Comparison of ENCODE assay signal across 8 cellular contexts in the genomic region with DNA sequence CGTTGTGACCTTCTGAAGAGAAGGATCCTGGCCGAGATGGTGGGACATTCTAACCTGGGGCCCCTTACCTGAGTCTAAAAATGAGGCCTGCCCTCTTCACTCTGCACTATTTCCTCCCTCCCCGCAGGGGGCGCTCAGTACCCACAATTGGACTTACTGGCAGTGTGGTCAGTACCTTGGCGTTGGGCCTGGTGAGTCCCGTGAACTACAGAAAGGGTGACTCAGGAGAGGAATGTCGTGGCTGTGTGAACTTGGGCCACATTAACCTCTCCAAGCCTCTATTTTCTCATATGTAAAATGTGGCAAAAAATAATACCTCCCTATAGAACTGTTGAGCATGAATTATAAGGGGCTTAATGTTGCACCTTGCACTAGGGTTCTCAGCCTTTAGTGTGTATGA. TPM values are rescaled to one million over a fixed set of nuclear protein-coding genes. Genes with fewer than 3 reads are reported as not detected.
A peak's percentile ranks its signal among the peaks of the same experiment; 100 is the strongest.
DNase-seq lines count a peak whose midpoint lies in the region; ATAC-seq and TF ChIP-seq lines count a peak whose summit lies in the region.

No MANE protein-coding gene starts in this region.

- H2AK5ac ChIP-seq in IMR-90 (ENCODE audit: low read depth, low read length): no peak overlapping the region; the same call in 1 of the 2 replicates

- POLR2A ChIA-PET in IMR-90 (lab: Charles Lee; ENCODE audit: unreplicated experiment): interaction anchor here (0.6 kb wide), 1 partner anchor 27 kb away, joined by 4 read pairs; no protein-coding TSS in a partner anchor

- peak; percentile 55 for ATAC-seq in IMR-90 (ENCODE audit: low read depth)
- ATAC-seq in activated T-helper 17 cell treated with anti-CD3 and anti-CD28 coated beads, Interleukin-2, amount 50 U/mL, for 72 hours (replicated peaks): peak; percentile 59

- peak overlapping the region; percentile 15; the same call in 1 of the 2 replicates for H4K91ac ChIP-seq in IMR-90 (ENCODE audit: insufficient read depth, low read depth, low read length)

- H3K36me3 Mint-ChIP-seq in activated T-helper 17 cell treated with anti-CD3 and anti-CD28 coated beads, Interleukin-2, amount 50 U/mL, for 72 hours (ENCODE audit: low read depth): peaks cover 50% of the 10 kb centered on the region
- H3K36me3 Mint-ChIP-seq in nephron progenitor cell (ENCODE audit: low read depth): peaks cover 30% of the 10 kb centered on the region

- peak; percentile 92 for DNase-seq in G401 (ENCODE audit: low spot score)
- peak; percentile 98 for DNase-seq in IMR-90
- peak; percentile 93 for DNase-seq in RPMI7951 (ENCODE audit: low read depth)
- DNase-seq in fibroblast of pulmonary artery (ENCODE audit: low read depth): peak; percentile 98
- DNase-seq in nephron progenitor cell: peak; percentile 83
- DNase-seq in stimulated activated naive CD4-positive, alpha-beta T cell treated with Interleukin-2 at 50 U/mL for 16 hours (lab: John Stamatoyannopoulos, UW): peak; percentile 65
- DNase-seq in NCI-H187 treated with DMSO at 0.1 percent for 48 hours (lab: John Stamatoyannopoulos, UW): no peak

- H2BK15ac ChIP-seq in IMR-90 (ENCODE audit: low read depth, low read length): no peak overlapping the region

- TF ChIP-seq CTCF in IMR-90 (conservative IDR thresholded peaks at IDR 0.05; ENCODE audit: low read depth, low read length) (peak; percentile 97), fibroblast of pulmonary artery (IDR thresholded peaks at IDR 0.05; ENCODE audit: low read length, missing control alignments) (peak; percentile 90), nephron progenitor cell (IDR thresholded peaks at IDR 0.05) (peak; percentile 86)

- no peak overlapping the region for H4K5ac ChIP-seq in IMR-90 (ENCODE audit: low read depth, low read length)

- peaks cover 4% of the 10 kb centered on the region for H3K4me1 ChIP-seq in IMR-90 (ENCODE audit: control insufficient read depth, insufficient read depth, low read length)

- H3K27me3 Mint-ChIP-seq in activated T-helper 17 cell treated with anti-CD3 and anti-CD28 coated beads, Interleukin-2, amount 50 U/mL, for 72 hours: no peaks in the 10 kb centered on the region
- peaks cover 16% of the 10 kb centered on the region for H3K27me3 Mint-ChIP-seq in nephron progenitor cell (ENCODE audit: low read depth, poor library complexity)

- H3K23ac ChIP-seq in IMR-90 (ENCODE audit: low read depth, low read length): no peak overlapping the region

- H3K4me1 Mint-ChIP-seq in activated T-helper 17 cell treated with anti-CD3 and anti-CD28 coated beads, Interleukin-2, amount 50 U/mL, for 72 hours: peaks cover 19% of the 10 kb centered on the region
- peaks cover 26% of the 10 kb centered on the region for H3K4me1 Mint-ChIP-seq in nephron progenitor cell

- peak overlapping the region; percentile 36; the same call in 1 of the 2 replicates for H2BK120ac ChIP-seq in IMR-90 (ENCODE audit: low read depth, low read length)

- no peak overlapping the region; the same call in 1 of the 2 replicates for H3K27ac ChIP-seq in IMR-90 (ENCODE audit: insufficient read depth, low read length)

- in situ Hi-C loops in G401 (cut with HindIII; ENCODE audit: low sequenced_read_pairs): no loop called here
- in situ Hi-C loops in IMR-90 (cut with MboI; ENCODE audit: low sequenced_read_pairs): loop anchor here (10.0 kb wide), 1 partner anchor 212 kb away; no protein-coding TSS in a partner anchor

- no peak overlapping the region for H3K9ac ChIP-seq in IMR-90 (ENCODE audit: low read depth, low read length)

- peak overlapping the region; percentile 11 for H2BK5ac ChIP-seq in IMR-90 (ENCODE audit: low read depth, low read length, poor library complexity, severe bottlenecking)

- no peak overlapping the region for H3K4me3 Mint-ChIP-seq in activated T-helper 17 cell treated with anti-CD3 and anti-CD28 coated beads, Interleukin-2, amount 50 U/mL, for 72 hours
- no peak overlapping the region for H3K4me3 Mint-ChIP-seq in nephron progenitor cell

- peak overlapping the region; percentile 67 for H3K27ac Mint-ChIP-seq in activated T-helper 17 cell treated with anti-CD3 and anti-CD28 coated beads, Interleukin-2, amount 50 U/mL, for 72 hours
- peak overlapping the region; percentile 66 for H3K27ac Mint-ChIP-seq in nephron progenitor cell

- H2AFZ ChIP-seq in IMR-90 (replicated peaks; ENCODE audit: low read length, poor library complexity): peak overlapping the region; percentile 2

- intact Hi-C loops in IMR-90 (cut with micrococcal nuclease): loop anchor here (1.0 to 5.0 kb wide), 5 partner anchors 60 to 360 kb away; a partner anchor contains a TSS

- H2BK20ac ChIP-seq in IMR-90 (ENCODE audit: low read depth, low read length): no peak overlapping the region

- no TSS peak for BruUV-seq in IMR-90 (replicated peaks; lab: Mats Ljungman, UMichigan)

- H4K20me1 ChIP-seq in IMR-90 (ENCODE audit: insufficient read depth, low read length): peaks cover 8% of the 10 kb centered on the region; the same call in 1 of the 2 replicates

- H3K36me3 ChIP-seq in IMR-90 (ENCODE audit: control insufficient read depth, insufficient read depth, low read length): peaks cover 18% of the 10 kb centered on the region

- H3K9me3 Mint-ChIP-seq in activated T-helper 17 cell treated with anti-CD3 and anti-CD28 coated beads, Interleukin-2, amount 50 U/mL, for 72 hours: no peaks in the 10 kb centered on the region
- H3K9me3 Mint-ChIP-seq in nephron progenitor cell: no peaks in the 10 kb centered on the region

- CTCF ChIA-PET in IMR-90 (lab: Yijun Ruan, JAX): interaction anchor here (0.6 to 1.0 kb wide), 3 partner anchors 19 to 212 kb away, joined by 3 read pairs; no protein-coding TSS in a partner anchor

- no peak overlapping the region for H3K4me2 ChIP-seq in IMR-90 (ENCODE audit: low read depth, low read length)

- H3K56ac ChIP-seq in IMR-90 (ENCODE audit: extremely low read depth, insufficient read depth, low read length): no peak overlapping the region

- peak; percentile 94 for TF ChIP-seq RAD21 in IMR-90 (IDR thresholded peaks at IDR 0.05; ENCODE audit: low read length)

- no peak; the same call in 1 of the 2 replicates for TF ChIP-seq POLR2A in IMR-90 (IDR thresholded peaks at IDR 0.05; ENCODE audit: low read depth, low read length)

- H3K9me3 ChIP-seq in IMR-90 (ENCODE audit: control insufficient read depth, insufficient read depth, low read length): no peaks in the 10 kb centered on the region

- peaks cover 11 to 32% of the 10 kb centered on the region in 2 experiments; a peak in 3 of 4 replicates for H3K79me1 ChIP-seq in IMR-90 (ENCODE audit: low read depth in 1 of 2, low read length in 2 of 2)

- dilution Hi-C loops in IMR-90 (cut with HindIII; ENCODE audit: low sequenced_read_pairs, unreplicated experiment): no loop called here

- no peak overlapping the region for H3K4me3 ChIP-seq in IMR-90 (ENCODE audit: insufficient read depth, low read depth, low read length)
- H3K4me3 ChIP-seq in fibroblast of pulmonary artery (replicated peaks; ENCODE audit: low read depth, low read length): no peak overlapping the region

- H4K8ac ChIP-seq in IMR-90 (ENCODE audit: low read depth in 2 of 2, low read length in 2 of 2): peak overlapping the region in 1 of 2 experiments; percentile 51; a peak in 1 of 4 replicates

- H3K14ac ChIP-seq in IMR-90 (replicated peaks; ENCODE audit: low read depth, low read length): no peak overlapping the region

- H3K27me3 ChIP-seq in IMR-90 (ENCODE audit: control insufficient read depth, insufficient read depth, low read length): no peaks in the 10 kb centered on the region

- peaks cover 7% of the 10 kb centered on the region; the same call in 1 of the 2 replicates for H3K9me1 ChIP-seq in IMR-90 (ENCODE audit: insufficient read depth, low read length)

- peak overlapping the region; percentile 53; the same call in 1 of the 2 replicates for H3K4ac ChIP-seq in IMR-90 (ENCODE audit: low read depth, low read length)

- no CpG with 5 or more reads among the region's 7 CpGs for WGBS in IMR-90 (ENCODE audit: extremely low coverage in 2 of 2, insufficient read length in 1 of 2), 2 experiments

- H3K18ac ChIP-seq in IMR-90 (ENCODE audit: low read depth, low read length): no peak overlapping the region

- no peak overlapping the region for H2AK9ac ChIP-seq in IMR-90 (replicated peaks; ENCODE audit: low read depth, low read length, poor library complexity)

RNA-seq across cellular contexts. Expression of a gene that starts 3.9 kb away (rescaled TPM):
- total RNA-seq in G401 (2014; rRNA removed; shearing (Covaris generic)): 31.9 and 34.5 TPM in 2 replicates
- total RNA-seq in IMR-90 (2012; rRNA removed): 10.0 and 10.8 TPM in 2 replicates
- polyA plus RNA-seq in IMR-90 (2012; rRNA removed): 16.6 and 19.2 TPM in 2 replicates
- 10.9 and 13.4 TPM in 2 replicates for polyA plus RNA-seq in IMR-90 (2012; cell fraction: cytosol; rRNA removed)
- 63.9 and 67.4 TPM in 2 replicates for polyA plus RNA-seq in IMR-90 (2012; cell fraction: nucleus; rRNA removed; ENCODE audit: low replicate concordance)
- total RNA-seq in RPMI7951 (2014; rRNA removed; shearing (Covaris generic)): 10.0 and 11.1 TPM in 2 replicates
- 10 to 100 TPM; 21.3 to 29.5 TPM for total RNA-seq in activated T-helper 17 cell treated with anti-CD3 and anti-CD28 coated beads, Interleukin-2, amount 50 U/mL, for 72 hours

RNA-seq across cellular contexts. Expression of a gene that starts 13.8 kb away (rescaled TPM):
- not detected in 2 replicates for total RNA-seq in G401 (2014; rRNA removed; shearing (Covaris generic))
- not detected in 2 replicates for total RNA-seq in IMR-90 (2012; rRNA removed)
- polyA plus RNA-seq in IMR-90 (2012; rRNA removed): 0.03 TPM in 1 of 2 replicates, not detected in the other
- polyA plus RNA-seq in IMR-90 (2012; cell fraction: cytosol; rRNA removed): 0.06 TPM in 1 of 2 replicates, not detected in the other
- polyA plus RNA-seq in IMR-90 (2012; cell fraction: nucleus; rRNA removed; ENCODE audit: low replicate concordance): not detected in 2 replicates
- total RNA-seq in RPMI7951 (2014; rRNA removed; shearing (Covaris generic)): not detected in 2 replicates
- total RNA-seq in activated T-helper 17 cell treated with anti-CD3 and anti-CD28 coated beads, Interleukin-2, amount 50 U/mL, for 72 hours: not detected

RNA-seq across cellular contexts. Expression of a gene that starts 25.7 kb away (rescaled TPM):
- 0.58 and 1.7 TPM in 2 replicates for total RNA-seq in G401 (2014; rRNA removed; shearing (Covaris generic))
- under 0.01 and 0.18 TPM in 2 replicates for total RNA-seq in IMR-90 (2012; rRNA removed)
- 0.17 and 0.30 TPM in 2 replicates for polyA plus RNA-seq in IMR-90 (2012; rRNA removed)
- polyA plus RNA-seq in IMR-90 (2012; cell fraction: cytosol; rRNA removed): 0.07 and 0.42 TPM in 2 replicates
- polyA plus RNA-seq in IMR-90 (2012; cell fraction: nucleus; rRNA removed; ENCODE audit: low replicate concordance): 0.82 and 2.1 TPM in 2 replicates
- 0.29 TPM in 1 of 2 replicates, not detected in the other for total RNA-seq in RPMI7951 (2014; rRNA removed; shearing (Covaris generic))
- 1 to 10 TPM; 2.1 to 3.2 TPM for total RNA-seq in activated T-helper 17 cell treated with anti-CD3 and anti-CD28 coated beads, Interleukin-2, amount 50 U/mL, for 72 hours

RNA-seq across cellular contexts. Expression of a gene that starts 50.0 kb away (rescaled TPM):
- total RNA-seq in G401 (2014; rRNA removed; shearing (Covaris generic)): 2.3 and 2.8 TPM in 2 replicates
- not detected in 2 replicates for total RNA-seq in IMR-90 (2012; rRNA removed)
- polyA plus RNA-seq in IMR-90 (2012; rRNA removed): 0.09 TPM in 1 of 2 replicates, not detected in the other
- 0.07 TPM in 1 of 2 replicates, not detected in the other for polyA plus RNA-seq in IMR-90 (2012; cell fraction: cytosol; rRNA removed)
- 0.07 TPM in 1 of 2 replicates, not detected in the other for polyA plus RNA-seq in IMR-90 (2012; cell fraction: nucleus; rRNA removed; ENCODE audit: low replicate concordance)
- not detected in 2 replicates for total RNA-seq in RPMI7951 (2014; rRNA removed; shearing (Covaris generic))
- total RNA-seq in activated T-helper 17 cell treated with anti-CD3 and anti-CD28 coated beads, Interleukin-2, amount 50 U/mL, for 72 hours: not detected

RNA-seq across cellular contexts. Expression of a gene that starts 56.5 kb away (rescaled TPM):
- total RNA-seq in G401 (2014; rRNA removed; shearing (Covaris generic)): 58.8 and 69.4 TPM in 2 replicates
- 15.0 and 18.5 TPM in 2 replicates for total RNA-seq in IMR-90 (2012; rRNA removed)
- 26.8 and 27.2 TPM in 2 replicates for polyA plus RNA-seq in IMR-90 (2012; rRNA removed)
- 12.2 and 22.9 TPM in 2 replicates for polyA plus RNA-seq in IMR-90 (2012; cell fraction: cytosol; rRNA removed)
- 103 and 117 TPM in 2 replicates for polyA plus RNA-seq in IMR-90 (2012; cell fraction: nucleus; rRNA removed; ENCODE audit: low replicate concordance)
- total RNA-seq in RPMI7951 (2014; rRNA removed; shearing (Covaris generic)): 19.4 and 20.4 TPM in 2 replicates
- total RNA-seq in activated T-helper 17 cell treated with anti-CD3 and anti-CD28 coated beads, Interleukin-2, amount 50 U/mL, for 72 hours: 10 to 100 TPM; 12.4 to 13.6 TPM
